ENCODE assay signal across 2 cellular contexts in genomic region chr1:39573736-39574624, GRCh38.
TF ChIP-seq lines count a peak whose summit lies in the region.

No MANE protein-coding gene starts in this region.

TF ChIP-seq in IMR-90, 13 proteins besides CTCF, POLR2A, EP300 and RAD21:
- TF ChIP-seq MAZ (IDR thresholded peaks at IDR 0.05; ENCODE audit: borderline replicate concordance, low read depth, low read length): no peak
- TF ChIP-seq CEBPB (IDR thresholded peaks at IDR 0.05; ENCODE audit: low read depth, low read length): no peak
- TF ChIP-seq ELK1 (IDR thresholded peaks at IDR 0.05; ENCODE audit: borderline replicate concordance, low read depth, low read length): no peak
- TF ChIP-seq RCOR1 (IDR thresholded peaks at IDR 0.05; ENCODE audit: insufficient replicate concordance, low read length): no peak
- no peak for TF ChIP-seq USF2 (IDR thresholded peaks at IDR 0.05; ENCODE audit: low read depth, low read length)

TF ChIP-seq in GM12878, 131 proteins besides CTCF, POLR2A, EP300 and RAD21:
- TF ChIP-seq BACH1 (IDR thresholded peaks at IDR 0.05; ENCODE audit: borderline replicate concordance) (no peak), E2F4 (IDR thresholded peaks at IDR 0.05; ENCODE audit: low read depth, low read length) (no peak), E4F1 (IDR thresholded peaks at IDR 0.05; ENCODE audit: borderline replicate concordance, partially characterized antibody) (no peak), LARP7 (IDR thresholded peaks at IDR 0.05) (no peak)
